9 cellular contexts compared by ENCODE assay signal in genomic region chr12:77372469-77372868, GRCh38.
"Had no signal": no experiment of that assay in that cellular context is flagged by ENCODE, and none has a peak within 500 bp of the region (broad histone marks: within the 10 kb centered on the region; RNA-seq: fewer than 3 reads in every experiment).

No MANE protein-coding gene starts in this region.

- DNase-seq: GOT3, H7, HFFc6 had no signal

- H3K27ac Mint-ChIP-seq: HFFc6, IgD-negative memory B cell had no signal

- H3K9me3 Mint-ChIP-seq: HFFc6 had no signal

- H3K4me1 Mint-ChIP-seq: IgD-negative memory B cell had no signal

- H3K27ac ChIP-seq: GM23248, HL-60 had no signal

- ATAC-seq: HCT116, HepG2 had no signal

- H3K4me3 Mint-ChIP-seq: HFFc6, IgD-negative memory B cell had no signal

- H3K9me3 ChIP-seq: HAP-1 had no signal

- H3K36me3 ChIP-seq: HAP-1 had no signal

- H3K4me3 ChIP-seq: GM23248, HAP-1 had no signal

- H3K4me1 ChIP-seq: HAP-1 had no signal

- H3K36me3 Mint-ChIP-seq: IgD-negative memory B cell had no signal

- FAIRE-seq: HepG2 had no signal
